Comparison of ENCODE assay signal across 18 cellular contexts in genomic region chr22:18518061-18518460, GRCh38. TPM values are rescaled to one million over a fixed set of nuclear protein-coding genes. Genes with fewer than 3 reads are reported as not detected.
"Had no signal": no experiment of that assay in that cellular context is flagged by ENCODE, and none has a peak within 500 bp of the region (broad histone marks: within the 10 kb centered on the region; RNA-seq: fewer than 3 reads in every experiment).

Gene GGTLC3 (minus strand): TSS chr22:18518161. CDS start chr22:18517897, 264 bp downstream.

RNA-seq across cellular contexts. Expression of gene GGTLC3, which starts in this region (rescaled TPM):
- total RNA-seq: activated naive CD4-positive, alpha-beta T cell treated with anti-CD3 and anti-CD28 coated beads for 36 hours; activated naive CD4-positive, alpha-beta T cell treated with anti-CD3 and anti-CD28 coated beads, Interleukin-2, amount 50 U/mL, for 72 hours; activated naive CD8-positive, alpha-beta T cell treated with anti-CD3 and anti-CD28 coated beads for 36 hours; activated naive CD8-positive, alpha-beta T cell treated with anti-CD3 and anti-CD28 coated beads, Interleukin-2, amount 10 ng/mL, durations not matched to agents 7 days and 5 days; activated T-cell treated with anti-CD3 and anti-CD28 coated beads, Interleukin-2, amount 50 U/mL, for 4 hours; activated T-cell treated with anti-CD3 and anti-CD28 coated beads, Interleukin-2, amount 50 U/mL, for 72 hours; activated T-helper 1 cell treated with anti-CD3 and anti-CD28 coated beads, Interleukin-12 subunit alpha, Interleukin-12 subunit beta, Interleukin-2, Interleukin-4 antibody, amounts not matched to agents 30 ng/mL and 10 ng/mL and 1 ng/mL, durations not matched to agents 14 hours and 24 hours and 36 hours; activated T-helper 17 cell treated with anti-CD3 and anti-CD28 coated beads, Interleukin-2, amount 50 U/mL, for 72 hours; activated T-helper 2 cell treated with anti-CD3 and anti-CD28 coated beads, Interferon-gamma antibody, Interleukin-2, Interleukin-4, amounts not matched to agents 10 μg/mL and 5 μg/mL and 100 μg/mL, durations not matched to agents 14 hours and 24 hours and 36 hours; adrenal gland; aorta; ascending aorta; astrocyte; body of pancreas; breast epithelium; bronchial epithelial cell; cardiac septum; cerebellum had no signal
